7 cellular contexts compared by ENCODE assay signal in genomic region chr4:2811830-2812599, GRCh38. TPM values are rescaled to one million over a fixed set of nuclear protein-coding genes. Genes with fewer than 3 reads are reported as not detected.
DNase-seq lines count a peak whose midpoint lies in the region; ATAC-seq and TF ChIP-seq lines count a peak whose summit lies in the region.

No MANE protein-coding gene starts in this region.

- peak; percentile 55 for ATAC-seq in HG02588 (IDR thresholded peaks at IDR 0.05; ENCODE audit: unreplicated experiment)

- H3K36me3 ChIP-seq in testis (ENCODE audit: low read depth, missing control alignments) = no peaks in the 10 kb centered on the region

- DNase-seq in NCI-H2029 treated with DMSO at 0.1 percent for 48 hours (lab: John Stamatoyannopoulos, UW) (peak; percentile 33), testis (peak; percentile 57)
- peak; percentile 38 to 43 for DNase-seq in activated CD4-positive, alpha-beta T cell treated with anti-CD3 and anti-CD28 coated beads for 4 hours
- peak; percentile 19 for DNase-seq in effector CD8-positive, alpha-beta T cell (lab: John Stamatoyannopoulos, UW)

- H3K4me3 ChIP-seq in mononuclear cell (ENCODE audit: low read length) (peak overlapping the region; percentile 60), testis (peak overlapping the region in 1 of 2 donors; percentile 32)

- peak overlapping the region; percentile 47 to 69 for H3K27ac ChIP-seq in testis

- H3K9me3 ChIP-seq in mononuclear cell (ENCODE audit: low read depth, low read length) (no peaks in the 10 kb centered on the region), testis (no peaks in the 10 kb centered on the region)

- WGBS in testis, 2 donors = 33 to 40% methylated on average over 11 to 20 of the region's 21 CpGs

- H3K27me3 ChIP-seq in mononuclear cell (ENCODE audit: insufficient read depth, low read length) (no peaks in the 10 kb centered on the region), testis (no peaks in the 10 kb centered on the region)

- no peak for TF ChIP-seq CTCF in testis (IDR thresholded peaks at IDR 0.05)

- TF ChIP-seq POLR2A in GM15510 (IDR thresholded peaks at IDR 0.05; ENCODE audit: borderline replicate concordance, extremely low read depth, insufficient read length) (peak; percentile 71), testis (IDR thresholded peaks at IDR 0.05) (no peak)

- peaks cover 92% of the 10 kb centered on the region for H3K4me1 ChIP-seq in mononuclear cell (ENCODE audit: insufficient read depth, low read length)
- H3K4me1 ChIP-seq in testis = peaks cover 34% of the 10 kb centered on the region

- intact Hi-C loops in testis (cut with DNase I; ENCODE audit: low total_unique reads) = no loop called here

RNA-seq across cellular contexts. Expression of gene SH3BP2, which starts 19.1 kb away (rescaled TPM):
- total RNA-seq in mononuclear cell = 134 TPM
- total RNA-seq in testis = 10 to 100 TPM; 45.0 to 47.3 TPM
- 26.6 TPM for polyA plus RNA-seq in testis (ENCODE audit: insufficient read depth, low read depth, low replicate concordance)

RNA-seq across cellular contexts. Expression of gene ADD1, which starts 31.6 kb away (rescaled TPM):
- total RNA-seq in mononuclear cell = 147 TPM
- 100 to 1,000 TPM; 318 to 355 TPM for total RNA-seq in testis
- 233 TPM for polyA plus RNA-seq in testis (ENCODE audit: insufficient read depth, low read depth, low replicate concordance)

RNA-seq across cellular contexts. Expression of gene TNIP2, which starts 55.9 kb away (rescaled TPM):
- total RNA-seq in mononuclear cell (53.8 TPM), testis (100 to 1,000 TPM in 1 of 2 donors, 10 to 100 TPM in 1; 99.7 to 108 TPM)
- 35.1 TPM for polyA plus RNA-seq in testis (ENCODE audit: insufficient read depth, low read depth, low replicate concordance)
